19 cellular contexts compared by ENCODE assay signal in the genomic region with DNA sequence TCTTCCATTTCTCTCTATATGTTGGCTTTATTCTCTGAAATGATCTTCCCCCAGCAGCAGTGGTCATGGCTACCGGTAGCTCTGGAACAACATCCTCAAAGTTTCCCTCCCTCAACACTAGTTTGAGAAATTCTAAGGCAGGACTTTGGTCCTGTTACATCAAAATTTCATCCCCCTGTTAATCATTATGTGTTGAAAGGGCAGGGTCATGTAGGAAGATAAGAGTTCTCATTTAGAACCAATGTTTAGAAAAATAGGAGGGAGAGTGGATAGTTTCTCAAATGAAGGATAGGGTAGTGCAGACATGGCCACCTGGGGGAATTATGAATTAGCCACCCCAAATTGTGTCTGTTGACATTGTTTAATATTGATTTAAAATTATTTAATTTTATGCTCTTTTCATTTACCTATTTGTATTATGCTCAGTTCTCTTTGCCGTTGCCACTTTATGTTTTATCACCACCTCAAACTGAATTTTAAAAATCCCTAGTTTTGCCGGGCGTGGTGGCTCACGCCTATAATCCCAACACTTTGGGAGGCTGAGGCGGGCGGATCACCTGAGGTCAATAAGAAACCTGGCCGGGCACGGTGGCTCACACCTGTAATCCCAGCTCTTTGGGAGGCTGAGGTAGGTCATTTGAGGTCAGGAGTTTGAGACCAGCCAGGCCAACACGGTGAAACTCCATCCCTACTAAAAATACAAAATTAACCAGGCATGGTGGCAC. TPM values are rescaled to one million over a fixed set of nuclear protein-coding genes. Genes with fewer than 3 reads are reported as not detected.
DNase-seq lines count a peak whose midpoint lies in the region; ATAC-seq, FAIRE-seq and TF ChIP-seq lines count a peak whose summit lies in the region.
"Had no signal": no experiment of that assay in that cellular context is flagged by ENCODE, and none has a peak within 500 bp of the region (broad histone marks: within the 10 kb centered on the region; RNA-seq: fewer than 3 reads in every experiment).

No MANE protein-coding gene starts in this region.

- peak overlapping the region; percentile 39 to 63 for H3K27ac ChIP-seq in A549
- H3K27ac ChIP-seq: epithelial cell of prostate, psoas muscle had no signal

- intact Hi-C loops in mucosa of descending colon (cut with DNase I, micrococcal nuclease) (loop anchor here in 1 of 2 donors (10.0 kb wide), 1 partner anchor 53 kb away; no protein-coding TSS in a partner anchor), MCF 10A (cut with micrococcal nuclease) (no loop called here)

- H3K9me3 Mint-ChIP-seq in activated naive CD8-positive, alpha-beta T cell treated with anti-CD3 and anti-CD28 coated beads for 36 hours: no peaks in the 10 kb centered on the region
- H3K9me3 Mint-ChIP-seq in MCF 10A (ENCODE audit: unreplicated experiment) (no peaks in the 10 kb centered on the region), immature natural killer cell (no peaks in the 10 kb centered on the region)
- H3K9me3 Mint-ChIP-seq: neural progenitor cell had no signal

- peaks cover 52% of the 10 kb centered on the region for H3K4me1 Mint-ChIP-seq in activated naive CD8-positive, alpha-beta T cell treated with anti-CD3 and anti-CD28 coated beads for 36 hours
- H3K4me1 Mint-ChIP-seq in MCF 10A (ENCODE audit: insufficient read depth, unreplicated experiment): no peaks in the 10 kb centered on the region
- peaks cover 15 to 46% of the 10 kb centered on the region in 2 donors for H3K4me1 Mint-ChIP-seq in immature natural killer cell

- in situ Hi-C loops in Caki2 (cut with HindIII; ENCODE audit: low pct_unique_long_range_greater_than_20kb, low sequenced_read_pairs): no loop called here

- H3K36me3 ChIP-seq in mucosa of descending colon (ENCODE audit: low read depth): no peaks in the 10 kb centered on the region
- H3K36me3 ChIP-seq: neural progenitor cell had no signal

- H3K4me1 ChIP-seq in A549: peaks cover 65% of the 10 kb centered on the region
- peaks cover 51% of the 10 kb centered on the region for H3K4me1 ChIP-seq in mucosa of descending colon (ENCODE audit: low read depth)
- H3K4me1 ChIP-seq: psoas muscle had no signal

- DNase-seq in A549 (ENCODE audit: low read depth in 1 of 2, low spot score in 1 of 2): peak in 1 of 2 experiments; percentile 65
- DNase-seq in Caki2 (ENCODE audit: low read depth): peak; percentile 54
- DNase-seq in activated naive CD8-positive, alpha-beta T cell treated with anti-CD3 and anti-CD28 coated beads for 36 hours: no peak
- DNase-seq in mucosa of descending colon: peak in 1 of 3 donors; percentile 54
- no peak for DNase-seq in hypothalamus (lab: John Stamatoyannopoulos, UW)
- DNase-seq in MCF 10A (ENCODE audit: unreplicated experiment): no peak
- no peak for DNase-seq in immature natural killer cell
- DNase-seq: activated CD4-positive, alpha-beta T cell treated with anti-CD3 and anti-CD28 coated beads, Interleukin-2, amount 50 U/mL, for 48 hours; COR-L47; dermis blood vessel endothelial cell; foreskin fibroblast; Karpas-422; NCI-H526; psoas muscle; SW 1271 had no signal

- no peaks in the 10 kb centered on the region for H3K27me3 Mint-ChIP-seq in activated naive CD8-positive, alpha-beta T cell treated with anti-CD3 and anti-CD28 coated beads for 36 hours
- H3K27me3 Mint-ChIP-seq in MCF 10A (ENCODE audit: insufficient read depth, unreplicated experiment): no peaks in the 10 kb centered on the region
- H3K27me3 Mint-ChIP-seq in immature natural killer cell (ENCODE audit: low read depth in 3 of 3): peaks cover 0 to 2% (median 0%) of the 10 kb centered on the region in 3 donors

- FAIRE-seq in A549 (lab: Jason Lieb, UNC): no peak

- H3K4me2 ChIP-seq in A549: peak overlapping the region; percentile 77
- H3K4me2 ChIP-seq: neural progenitor cell had no signal

- peaks cover 10% of the 10 kb centered on the region for H3K36me3 Mint-ChIP-seq in activated naive CD8-positive, alpha-beta T cell treated with anti-CD3 and anti-CD28 coated beads for 36 hours
- H3K36me3 Mint-ChIP-seq in MCF 10A (ENCODE audit: insufficient read depth, unreplicated experiment): no peaks in the 10 kb centered on the region
- H3K36me3 Mint-ChIP-seq in immature natural killer cell: no peaks in the 10 kb centered on the region

- no peak overlapping the region for H3K4me3 ChIP-seq in A549
- no peak overlapping the region for H3K4me3 ChIP-seq in mucosa of descending colon
- H3K4me3 ChIP-seq: neural progenitor cell, psoas muscle had no signal

- peak overlapping the region; percentile 37 for H3K27ac Mint-ChIP-seq in activated naive CD8-positive, alpha-beta T cell treated with anti-CD3 and anti-CD28 coated beads for 36 hours
- H3K27ac Mint-ChIP-seq in MCF 10A (ENCODE audit: low read depth, unreplicated experiment): no peak overlapping the region
- H3K27ac Mint-ChIP-seq in immature natural killer cell: peak overlapping the region in 2 of 6 donors; percentile 19 to 50
- H3K27ac Mint-ChIP-seq: neural progenitor cell had no signal

- TF ChIP-seq EP300 in A549 (IDR thresholded peaks at IDR 0.05): no peak

- no TSS peak for BruUV-seq in MCF 10A (replicated peaks; lab: Mats Ljungman, UMichigan)

- CTCF ChIA-PET in A549 (lab: Yijun Ruan, JAX): interaction anchor here (1.3 to 1.8 kb wide), 2 partner anchors 73 to 322 kb away, joined by 3 to 5 read pairs; no protein-coding TSS in a partner anchor
- CTCF ChIA-PET in MCF 10A (lab: Yijun Ruan, JAX): no interaction called here

- no peak overlapping the region for H3K4me3 Mint-ChIP-seq in activated naive CD8-positive, alpha-beta T cell treated with anti-CD3 and anti-CD28 coated beads for 36 hours
- H3K4me3 Mint-ChIP-seq in MCF 10A (ENCODE audit: unreplicated experiment): no peak overlapping the region
- H3K4me3 Mint-ChIP-seq in immature natural killer cell: no peak overlapping the region
- H3K4me3 Mint-ChIP-seq: neural progenitor cell had no signal

- no peak for TF ChIP-seq RAD21 in A549 (conservative IDR thresholded peaks at IDR 0.05 in 1 of 2, IDR thresholded peaks at IDR 0.05 in 1 of 2)

- POLR2A ChIA-PET in A549 (lab: Yijun Ruan, JAX): no interaction called here
- POLR2A ChIA-PET in MCF 10A (lab: Yijun Ruan, JAX): no interaction called here

- no peak for TF ChIP-seq CTCF in A549 (IDR thresholded peaks at IDR 0.05)
- TF ChIP-seq CTCF in mucosa of descending colon (IDR thresholded peaks at IDR 0.05): no peak
- TF ChIP-seq CTCF in MCF 10A (IDR thresholded peaks at IDR 0.05; ENCODE audit: unreplicated experiment): no peak

- 72% methylated on average over 10 of the region's 10 CpGs for WGBS in A549 (ENCODE audit: missing lambda C conversion rate)

- ATAC-seq in A549: peak; percentile 60 to 65; a peak in 4 of 6 replicates
- ATAC-seq in mucosa of descending colon: peak; percentile 82
- no peak for ATAC-seq in GM18868 (IDR thresholded peaks at IDR 0.05; ENCODE audit: unreplicated experiment)
- ATAC-seq: psoas muscle, Right ventricle myocardium inferior had no signal

- H3K9me3 ChIP-seq in A549: no peaks in the 10 kb centered on the region
- H3K9me3 ChIP-seq in mucosa of descending colon: no peaks in the 10 kb centered on the region
- H3K9me3 ChIP-seq: psoas muscle had no signal

- no peak for TF ChIP-seq POLR2A in A549 (IDR thresholded peaks at IDR 0.05; ENCODE audit: low read length)

TF ChIP-seq in A549, 52 proteins besides CTCF, POLR2A, EP300 and RAD21:
- TF ChIP-seq HMGXB4 (CRISPR knock-in tag; IDR thresholded peaks at IDR 0.05; ENCODE audit: borderline replicate concordance) (no peak), MYC (IDR thresholded peaks at IDR 0.05; ENCODE audit: borderline replicate concordance, low read length) (no peak)
TF ChIP-seq in A549: peak in this region for 0.

RNA-seq across cellular contexts. Expression of gene EML4, which starts 22.3 kb away (rescaled TPM):
- polyA plus RNA-seq in A549 (2011; rRNA removed) (115 and 130 TPM in 2 replicates), A549 (2017; fragmentation: RNase III; extraction: RNeasy Plus Mini Kit Qiagen cat#74134 plus additional on column Dnase treatment) (34.6 to 39.0 TPM (median 36.3 TPM) in 3 replicates), immature natural killer cell (10 to 100 TPM; 16.1 to 35.3 (median 28.9) TPM)
- polyA plus RNA-seq in A549 (2012; cell fraction: cytosol; rRNA removed): 23.2 and 24.9 TPM in 2 replicates
- polyA plus RNA-seq in A549 (2012; cell fraction: nucleus; rRNA removed): 20.9 and 29.1 TPM in 2 replicates
- 88.9 and 93.5 TPM in 2 replicates for polyA minus RNA-seq in A549 (2011; rRNA and poly(A)+ RNA removed)
- total RNA-seq in Caki2 (2014; rRNA removed; shearing (Covaris generic); ENCODE audit: low replicate concordance): 48.7 and 55.0 TPM in 2 replicates
- total RNA-seq in activated naive CD8-positive, alpha-beta T cell treated with anti-CD3 and anti-CD28 coated beads for 36 hours: 10 to 100 TPM; 60.0 to 64.6 TPM
- total RNA-seq in mucosa of descending colon (10 to 100 TPM; 47.9 to 88.3 (median 66.3) TPM), MCF 10A (2022) (31.2 and 34.5 TPM in 2 replicates)
